In the genomic region with DNA sequence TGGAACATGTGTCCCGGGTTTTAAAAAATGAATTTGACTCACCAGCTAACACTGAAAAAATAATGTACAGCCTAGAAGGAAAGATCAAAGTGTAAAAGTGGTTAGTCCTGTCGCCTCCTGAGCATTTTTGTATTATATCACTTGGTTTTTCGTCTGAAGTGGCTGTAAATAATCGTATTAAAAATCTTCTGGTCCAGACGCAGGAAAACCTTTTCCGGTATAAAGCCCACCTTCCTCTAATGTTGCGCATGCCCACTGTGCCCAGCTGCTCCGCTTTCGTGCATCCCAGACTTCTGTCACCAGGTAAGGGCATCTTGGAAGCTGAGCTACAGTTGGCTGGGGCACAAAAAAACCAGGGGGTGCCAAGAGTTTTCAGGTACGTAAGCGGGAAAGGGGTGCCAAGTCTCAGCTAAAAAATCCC, we compare ENCODE assay signal across 8 cellular contexts. TPM values are rescaled to one million over a fixed set of nuclear protein-coding genes. Genes with fewer than 3 reads are reported as not detected.
DNase-seq lines count a peak whose midpoint lies in the region; FAIRE-seq and TF ChIP-seq lines count a peak whose summit lies in the region.

No MANE protein-coding gene starts in this region.

- TF ChIP-seq CTCF in prostate gland (IDR thresholded peaks at IDR 0.05): no peak

- H3K4me3 ChIP-seq in prostate gland: peak overlapping the region; percentile 70 to 93

- H3K4me1 ChIP-seq in prostate gland (replicated peaks): peaks cover 10% of the 10 kb centered on the region

- TF ChIP-seq POLR2A in prostate gland (IDR thresholded peaks at IDR 0.05) (no peak), GM12892 (IDR thresholded peaks at IDR 0.05; ENCODE audit: low read depth, low read length) (no peak)

- no peaks in the 10 kb centered on the region for H3K9me3 ChIP-seq in prostate gland

- intact Hi-C loops in prostate gland (cut with DNase I): loop anchor here (5.0 kb wide), 1 partner anchor 195 kb away; a partner anchor contains a TSS

- H3K27ac ChIP-seq in prostate gland: peak overlapping the region; percentile 97 to 99

- H3K36me3 ChIP-seq in prostate gland: no peaks in the 10 kb centered on the region

- DNase-seq in GF-D8 (lab: John Stamatoyannopoulos, UW) (peak; percentile 56), GOT3 (lab: John Stamatoyannopoulos, UW) (peak; percentile 70), Kasumi-1 (lab: John Stamatoyannopoulos, UW) (peak; percentile 68 to 80), OCI-M2 (lab: John Stamatoyannopoulos, UW; ENCODE audit: unreplicated experiment) (peak; percentile 32), astrocyte of the hippocampus (ENCODE audit: low read depth, low spot score) (peak; percentile 88), hepatic stellate cell (ENCODE audit: low spot score) (peak; percentile 55), prostate gland (ENCODE audit: low spot score) (peak; percentile 82), GM12892 (ENCODE audit: insufficient read length) (no peak)

- no peaks in the 10 kb centered on the region for H3K27me3 ChIP-seq in prostate gland (replicated peaks; ENCODE audit: insufficient read depth)

- FAIRE-seq in GM12892 (lab: Jason Lieb, UNC): no peak

- WGBS in prostate gland: under 1% methylated on average over 11 of the region's 11 CpGs

RNA-seq across cellular contexts. Expression of a gene that starts 0.7 kb away (rescaled TPM):
- 10 to 100 TPM; 13.5 to 19.9 TPM for total RNA-seq in prostate gland
- polyA plus RNA-seq in GM12892 (2012; ENCODE audit: missing spikeins): 12.6 TPM

RNA-seq across cellular contexts. Expression of a gene that starts 3.2 kb away (rescaled TPM):
- total RNA-seq in prostate gland: 1 to 10 TPM in 1 of 2 donors, under 1 TPM in 1; 0.46 to 4.5 TPM
- 0.17 TPM for polyA plus RNA-seq in GM12892 (2012; ENCODE audit: missing spikeins)

RNA-seq across cellular contexts. Expression of a gene that starts 7.7 kb away (rescaled TPM):
- total RNA-seq in prostate gland: 1,000 to 10,000 TPM in 1 of 2 donors, 100 to 1,000 TPM in 1; 128 to 1,013 TPM
- not detected for polyA plus RNA-seq in GM12892 (2012; ENCODE audit: missing spikeins)

RNA-seq across cellular contexts. Expression of a gene that starts 40.1 kb away (rescaled TPM):
- total RNA-seq in prostate gland: under 1 TPM in 1 of 2 donors, not detected in 1; 0.74 TPM
- 0.13 TPM for polyA plus RNA-seq in GM12892 (2012; ENCODE audit: missing spikeins)

RNA-seq across cellular contexts. Expression of a gene that starts 40.2 kb away (rescaled TPM):
- total RNA-seq in prostate gland: 1 to 10 TPM; 2.8 to 5.4 TPM
- 1.5 TPM for polyA plus RNA-seq in GM12892 (2012; ENCODE audit: missing spikeins)
